In genomic region chr18:52677991-52678390, GRCh38 we compare ENCODE assay signal across 20 cellular contexts.
DNase-seq lines count a peak whose midpoint lies in the region; ATAC-seq and TF ChIP-seq lines count a peak whose summit lies in the region.
"Had no signal": no experiment of that assay in that cellular context is flagged by ENCODE, and none has a peak within 500 bp of the region (broad histone marks: within the 10 kb centered on the region; RNA-seq: fewer than 3 reads in every experiment).

No MANE protein-coding gene starts in this region.

- H3K27me3 Mint-ChIP-seq in neural crest cell (ENCODE audit: low read depth), result no peaks in the 10 kb centered on the region
- H3K27me3 Mint-ChIP-seq: B cell; CD4-positive, CD25-positive, alpha-beta regulatory T cell had no signal

- ATAC-seq in GM18858 (IDR thresholded peaks at IDR 0.05; ENCODE audit: unreplicated experiment), result no peak
- no peak for ATAC-seq in GM21529 (IDR thresholded peaks at IDR 0.05; ENCODE audit: unreplicated experiment)
- ATAC-seq: Panc1 had no signal

- peaks cover 47% of the 10 kb centered on the region for H3K4me1 Mint-ChIP-seq in neural crest cell
- H3K4me1 Mint-ChIP-seq: B cell; CD4-positive, CD25-positive, alpha-beta regulatory T cell had no signal

- DNase-seq in NCI-H1105 treated with DMSO at 0.1 percent for 48 hours (lab: John Stamatoyannopoulos, UW) (peak; percentile 9), NCI-H1105 (lab: John Stamatoyannopoulos, UW) (no peak), NCI-H748 treated with DMSO at 0.1 percent for 48 hours (lab: John Stamatoyannopoulos, UW) (peak; percentile 18), neural crest cell (ENCODE audit: low read depth, low spot score) (peak; percentile 9), posterior vena cava (ENCODE audit: low spot score) (no peak), NCI-H146 treated with DMSO at 0.1 percent for 48 hours (lab: John Stamatoyannopoulos, UW; ENCODE audit: unreplicated experiment) (no peak)
- DNase-seq: 8988T; Caco-2; CD4-positive, CD25-positive, alpha-beta regulatory T cell; GF-D8; GOT3; MM.1S; NCI-H1092; NCI-H187; NCI-H345; NCI-H526 had no signal

- no peak for TF ChIP-seq CTCF in neural crest cell (conservative IDR thresholded peaks at IDR 0.05)

- H3K27ac Mint-ChIP-seq in neural crest cell (ENCODE audit: unreplicated experiment), result peak overlapping the region; percentile 68
- H3K27ac Mint-ChIP-seq: B cell; CD4-positive, CD25-positive, alpha-beta regulatory T cell had no signal

- H3K36me3 Mint-ChIP-seq in neural crest cell (ENCODE audit: low read depth), result peaks cover 3% of the 10 kb centered on the region
- H3K36me3 Mint-ChIP-seq: CD4-positive, CD25-positive, alpha-beta regulatory T cell had no signal

- intact Hi-C loops in posterior vena cava (cut with DNase I), result no loop called here

- H3K4me3 Mint-ChIP-seq in neural crest cell, result peak overlapping the region; percentile 10
- H3K4me3 Mint-ChIP-seq: B cell; CD4-positive, CD25-positive, alpha-beta regulatory T cell had no signal

- H3K9me3 Mint-ChIP-seq in neural crest cell, result peaks cover 9% of the 10 kb centered on the region

Comparison
In these comparisons a context has a peak if more than half of its experiments do, and no peak if none do; other contexts are left out.
1. DNase-seq: peak in NCI-H1105 treated with DMSO at 0.1 percent for 48 hours (single experiment), NCI-H748 treated with DMSO at 0.1 percent for 48 hours (single experiment) and neural crest cell (single experiment); none in NCI-H1105 (single experiment), posterior vena cava (single experiment) and NCI-H146 treated with DMSO at 0.1 percent for 48 hours (single experiment).